ENCODE assay signal across 18 cellular contexts in the genomic region with DNA sequence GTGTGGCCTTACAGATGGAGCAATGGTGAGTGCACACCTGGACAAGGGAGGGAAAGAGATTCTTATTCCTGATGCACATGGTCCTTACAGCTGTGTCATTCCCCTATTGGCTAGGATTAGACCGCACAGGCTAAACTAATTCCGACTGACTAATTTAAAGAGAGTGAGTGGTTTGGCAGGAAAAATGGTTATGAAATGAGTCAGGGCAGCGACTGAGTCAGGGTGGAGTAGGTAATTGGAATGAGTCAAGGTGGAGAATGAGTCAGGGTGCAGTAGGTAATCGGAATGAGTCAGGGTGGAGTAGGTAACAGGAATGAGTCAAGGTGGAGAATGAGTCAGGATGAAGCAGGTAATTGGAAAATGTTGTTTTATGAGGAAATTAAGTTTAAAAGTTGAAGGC.
DNase-seq lines count a peak whose midpoint lies in the region; ATAC-seq, FAIRE-seq and TF ChIP-seq lines count a peak whose summit lies in the region.
"Had no signal": no experiment of that assay in that cellular context is flagged by ENCODE, and none has a peak within 500 bp of the region (broad histone marks: within the 10 kb centered on the region; RNA-seq: fewer than 3 reads in every experiment).

No MANE protein-coding gene starts in this region.

- ATAC-seq in IMR-90 (ENCODE audit: low read depth) (no peak), GM12878 (peak; percentile 79), GM21390 (IDR thresholded peaks at IDR 0.05; ENCODE audit: unreplicated experiment) (no peak)
- ATAC-seq: mucosa of descending colon had no signal

- H3K9ac ChIP-seq in IMR-90 (ENCODE audit: low read depth, low read length) (no peak overlapping the region), GM12878 (ENCODE audit: control insufficient read depth, insufficient read depth, low read length) (no peak overlapping the region)

- POLR2A ChIA-PET in IMR-90 (lab: Charles Lee; ENCODE audit: unreplicated experiment) (no interaction called here), GM12878 (lab: Charles Lee) (no interaction called here)

- no peak overlapping the region for H3K27ac Mint-ChIP-seq in activated CD4-positive, alpha-beta T cell treated with anti-CD3 and anti-CD28 coated beads, Interleukin-2, amount 10 ng/mL, durations not matched to agents 24 days and 14 days
- H3K27ac Mint-ChIP-seq: activated T-cell treated with anti-CD3 and anti-CD28 coated beads, Interleukin-2, amount 50 U/mL, for 24 hours; CD4-positive, alpha-beta T cell had no signal

- no peaks in the 10 kb centered on the region for H3K27me3 Mint-ChIP-seq in activated CD4-positive, alpha-beta T cell treated with anti-CD3 and anti-CD28 coated beads, Interleukin-2, amount 10 ng/mL, durations not matched to agents 24 days and 14 days
- H3K27me3 Mint-ChIP-seq: activated T-cell treated with anti-CD3 and anti-CD28 coated beads, Interleukin-2, amount 50 U/mL, for 24 hours; CD4-positive, alpha-beta T cell had no signal

- no peak overlapping the region for H3K18ac ChIP-seq in IMR-90 (ENCODE audit: low read depth, low read length)

- no peak overlapping the region for H3K4ac ChIP-seq in IMR-90 (ENCODE audit: low read depth, low read length)

- H3K36me3 ChIP-seq in IMR-90 (ENCODE audit: control insufficient read depth, insufficient read depth, low read length) (no peaks in the 10 kb centered on the region), GM12878 (ENCODE audit: control insufficient read depth in 2 of 2, insufficient read depth in 2 of 2, low read length in 1 of 2) (no peaks in the 10 kb centered on the region)

- WGBS in IMR-90 (ENCODE audit: extremely low coverage in 2 of 2, insufficient read length in 1 of 2), 2 experiments: 87% methylated on average over 2 of the region's 4 CpGs; no CpG with 5 or more reads in 1 of the 2 experiments
- WGBS in GM12878 (ENCODE audit: insufficient coverage, insufficient replicate concordance, low lambda C conversion rate, missing lambda C conversion rate): 44% methylated on average over 4 of the region's 4 CpGs

- peak; percentile 14 for DNase-seq in activated CD4-positive, alpha-beta T cell treated with anti-CD3 and anti-CD28 coated beads for 48 hours
- DNase-seq in activated CD4-positive, alpha-beta T cell treated with anti-CD3 and anti-CD28 coated beads, Interleukin-2, amount 10 ng/mL, durations not matched to agents 24 days and 14 days: no peak
- DNase-seq in IMR-90: peak; percentile 15
- no peak for DNase-seq in GM12878 (ENCODE audit: low read depth, low spot score)
- peak; percentile 74 for DNase-seq in putamen (ENCODE audit: low spot score)
- DNase-seq in NCI-H1694 treated with DMSO at 0.1 percent for 48 hours (lab: John Stamatoyannopoulos, UW): no peak
- no peak for DNase-seq in activated CD4-positive, CD25-positive, alpha-beta regulatory T cell (lab: John Stamatoyannopoulos, UW)
- DNase-seq: activated T-cell treated with anti-CD3 and anti-CD28 coated beads, Interleukin-2, amount 50 U/mL, for 24 hours; CD4-positive, alpha-beta T cell; hippocampal formation; mucosa of descending colon; NCI-H187; NCI-H524 treated with DMSO at 0.1 percent for 48 hours; small intestine; substantia nigra had no signal

- H4K8ac ChIP-seq in IMR-90 (ENCODE audit: low read depth in 2 of 2, low read length in 2 of 2): no peak overlapping the region

- no peak overlapping the region for H3K23ac ChIP-seq in IMR-90 (ENCODE audit: low read depth, low read length)

- H3K9me3 ChIP-seq in IMR-90 (ENCODE audit: control insufficient read depth, insufficient read depth, low read length) (peaks cover 6% of the 10 kb centered on the region; the same call in 1 of the 2 replicates), GM12878 (replicated peaks; ENCODE audit: control insufficient read depth, insufficient read depth, low read length) (no peaks in the 10 kb centered on the region)

- RAD21 ChIA-PET in GM12878 (lab: Charles Lee; ENCODE audit: unreplicated experiment): no interaction called here

- no peaks in the 10 kb centered on the region for H3K9me1 ChIP-seq in IMR-90 (ENCODE audit: insufficient read depth, low read length)

- H3K79me1 ChIP-seq in IMR-90 (ENCODE audit: low read depth in 1 of 2, low read length in 2 of 2): no peaks in the 10 kb centered on the region

- H3K14ac ChIP-seq in IMR-90 (replicated peaks; ENCODE audit: low read depth, low read length): no peak overlapping the region

- dilution Hi-C loops in IMR-90 (cut with HindIII; ENCODE audit: low sequenced_read_pairs, unreplicated experiment): no loop called here

- H2BK120ac ChIP-seq in IMR-90 (ENCODE audit: low read depth, low read length): no peak overlapping the region

- no peak overlapping the region for H3K4me3 Mint-ChIP-seq in activated CD4-positive, alpha-beta T cell treated with anti-CD3 and anti-CD28 coated beads, Interleukin-2, amount 10 ng/mL, durations not matched to agents 24 days and 14 days
- H3K4me3 Mint-ChIP-seq: activated T-cell treated with anti-CD3 and anti-CD28 coated beads, Interleukin-2, amount 50 U/mL, for 24 hours; CD4-positive, alpha-beta T cell had no signal

- H3K36me3 Mint-ChIP-seq in activated CD4-positive, alpha-beta T cell treated with anti-CD3 and anti-CD28 coated beads, Interleukin-2, amount 10 ng/mL, durations not matched to agents 24 days and 14 days (ENCODE audit: low read depth): no peaks in the 10 kb centered on the region

- no peak for FAIRE-seq in GM12878 (lab: Jason Lieb, UNC)
- FAIRE-seq: A204.1, colon, small intestine had no signal

- intact Hi-C loops in activated CD4-positive, alpha-beta T cell treated with anti-CD3 and anti-CD28 coated beads, Interleukin-2, amount 10 ng/mL, durations not matched to agents 24 days and 14 days (cut with micrococcal nuclease): no loop called here
- intact Hi-C loops in IMR-90 (cut with micrococcal nuclease): no loop called here
- intact Hi-C loops in GM12878 (cut with micrococcal nuclease; ENCODE audit: unreplicated experiment): no loop called here

- H2BK5ac ChIP-seq in IMR-90 (ENCODE audit: low read depth, low read length, poor library complexity, severe bottlenecking): no peak overlapping the region

- TF ChIP-seq EP300 in GM12878 (IDR thresholded peaks at IDR 0.05; ENCODE audit: borderline replicate concordance in 1 of 2, control insufficient read depth in 1 of 2, low read depth in 2 of 2, low read length in 2 of 2): no peak

- H2AK9ac ChIP-seq in IMR-90 (replicated peaks; ENCODE audit: low read depth, low read length, poor library complexity): no peak overlapping the region

- H2BK15ac ChIP-seq in IMR-90 (ENCODE audit: low read depth, low read length): no peak overlapping the region

- H3K4me2 ChIP-seq in IMR-90 (ENCODE audit: low read depth, low read length): no peak overlapping the region
- no peak overlapping the region for H3K4me2 ChIP-seq in GM12878 (ENCODE audit: control insufficient read depth, insufficient read depth)

- TF ChIP-seq RAD21 in IMR-90 (IDR thresholded peaks at IDR 0.05; ENCODE audit: low read length) (no peak), GM12878 (IDR thresholded peaks at IDR 0.05; ENCODE audit: insufficient read depth, low read depth, low read length) (no peak)

- no peak overlapping the region for H4K5ac ChIP-seq in IMR-90 (ENCODE audit: low read depth, low read length)

- TF ChIP-seq CTCF in IMR-90 (conservative IDR thresholded peaks at IDR 0.05; ENCODE audit: low read depth, low read length) (no peak), GM12878 (IDR thresholded peaks at IDR 0.05 in 2 of 3, conservative IDR thresholded peaks at IDR 0.05 in 1 of 3; ENCODE audit: control insufficient read depth in 2 of 3, extremely low read depth in 1 of 3, insufficient read depth in 1 of 3, low read depth in 3 of 3, low read length in 3 of 3) (no peak)

- no peak overlapping the region for H2BK20ac ChIP-seq in IMR-90 (ENCODE audit: low read depth, low read length)

- H3K56ac ChIP-seq in IMR-90 (ENCODE audit: extremely low read depth, insufficient read depth, low read length): no peak overlapping the region

- no TSS peak for BruUV-seq in IMR-90 (replicated peaks; lab: Mats Ljungman, UMichigan)
- no TSS peak for BruUV-seq in GM12878 (replicated peaks; lab: Mats Ljungman, UMichigan)

- no peak overlapping the region for H2AK5ac ChIP-seq in IMR-90 (ENCODE audit: low read depth, low read length)

- H3K27ac ChIP-seq in IMR-90 (ENCODE audit: insufficient read depth, low read length): no peak overlapping the region
- H3K27ac ChIP-seq in GM12878 (ENCODE audit: control insufficient read depth, insufficient read depth): no peak overlapping the region

- peaks cover 14% of the 10 kb centered on the region for H3K9me3 Mint-ChIP-seq in activated CD4-positive, alpha-beta T cell treated with anti-CD3 and anti-CD28 coated beads, Interleukin-2, amount 10 ng/mL, durations not matched to agents 24 days and 14 days

- H3K4me1 ChIP-seq in IMR-90 (ENCODE audit: control insufficient read depth, insufficient read depth, low read length): no peaks in the 10 kb centered on the region
- H3K4me1 ChIP-seq in GM12878 (ENCODE audit: control insufficient read depth, insufficient read depth, low read length): no peaks in the 10 kb centered on the region

- SMC1A ChIA-PET in GM12878 (lab: Charles Lee; ENCODE audit: uncharacterized antibody, unreplicated experiment): interaction anchor here (0.7 to 1.2 kb wide), 2 partner anchors 10 to 677 kb away, joined by 3 to 4 read pairs; no protein-coding TSS in a partner anchor

- no peaks in the 10 kb centered on the region for H3K4me1 Mint-ChIP-seq in activated CD4-positive, alpha-beta T cell treated with anti-CD3 and anti-CD28 coated beads, Interleukin-2, amount 10 ng/mL, durations not matched to agents 24 days and 14 days

- H3K4me3 ChIP-seq in IMR-90 (ENCODE audit: insufficient read depth, low read depth, low read length) (no peak overlapping the region), GM12878 (no peak overlapping the region)
- H3K4me3 ChIP-seq: mucosa of descending colon had no signal

- no peak for TF ChIP-seq POLR2A in IMR-90 (IDR thresholded peaks at IDR 0.05; ENCODE audit: low read depth, low read length)
- TF ChIP-seq POLR2A in GM12878 (IDR thresholded peaks at IDR 0.05; ENCODE audit: low read depth, low read length): no peak

- no peak overlapping the region for H2AFZ ChIP-seq in IMR-90 (replicated peaks; ENCODE audit: low read length, poor library complexity)
- H2AFZ ChIP-seq in GM12878 (ENCODE audit: control insufficient read depth, low read depth, low read length): no peak overlapping the region

- H3K27me3 ChIP-seq in IMR-90 (ENCODE audit: control insufficient read depth, insufficient read depth, low read length): no peaks in the 10 kb centered on the region
- H3K27me3 ChIP-seq in GM12878 (replicated peaks in 1 of 2; ENCODE audit: control insufficient read depth in 2 of 2, insufficient read depth in 2 of 2, low read length in 1 of 2): no peaks in the 10 kb centered on the region

- in situ Hi-C loops in IMR-90 (cut with MboI; ENCODE audit: low sequenced_read_pairs): no loop called here
- in situ Hi-C loops in GM12878 (cut with MboI): no loop called here

- H4K91ac ChIP-seq in IMR-90 (ENCODE audit: insufficient read depth, low read depth, low read length): no peak overlapping the region

- H3K79me2 ChIP-seq in GM12878 (ENCODE audit: control insufficient read depth, insufficient read depth, low read length): no peaks in the 10 kb centered on the region

- H4K20me1 ChIP-seq in IMR-90 (ENCODE audit: insufficient read depth, low read length): no peaks in the 10 kb centered on the region
- H4K20me1 ChIP-seq in GM12878 (ENCODE audit: control insufficient read depth, insufficient read depth): no peaks in the 10 kb centered on the region

- CTCF ChIA-PET in IMR-90 (lab: Yijun Ruan, JAX): no interaction called here
- CTCF ChIA-PET in GM12878 (lab: Yijun Ruan, JAX): no interaction called here

Comparison
In these comparisons a context has a peak if more than half of its experiments do, and no peak if none do; other contexts are left out.
1. DNase-seq: peak in activated CD4-positive, alpha-beta T cell treated with anti-CD3 and anti-CD28 coated beads for 48 hours (single experiment), IMR-90 (single experiment) and putamen (single experiment); none in activated CD4-positive, alpha-beta T cell treated with anti-CD3 and anti-CD28 coated beads, Interleukin-2, amount 10 ng/mL, durations not matched to agents 24 days and 14 days (single experiment), GM12878 (single experiment), NCI-H1694 treated with DMSO at 0.1 percent for 48 hours (single experiment) and activated CD4-positive, CD25-positive, alpha-beta regulatory T cell (0 of 4).